Comparison of ENCODE assay signal across 8 cellular contexts in the genomic region with DNA sequence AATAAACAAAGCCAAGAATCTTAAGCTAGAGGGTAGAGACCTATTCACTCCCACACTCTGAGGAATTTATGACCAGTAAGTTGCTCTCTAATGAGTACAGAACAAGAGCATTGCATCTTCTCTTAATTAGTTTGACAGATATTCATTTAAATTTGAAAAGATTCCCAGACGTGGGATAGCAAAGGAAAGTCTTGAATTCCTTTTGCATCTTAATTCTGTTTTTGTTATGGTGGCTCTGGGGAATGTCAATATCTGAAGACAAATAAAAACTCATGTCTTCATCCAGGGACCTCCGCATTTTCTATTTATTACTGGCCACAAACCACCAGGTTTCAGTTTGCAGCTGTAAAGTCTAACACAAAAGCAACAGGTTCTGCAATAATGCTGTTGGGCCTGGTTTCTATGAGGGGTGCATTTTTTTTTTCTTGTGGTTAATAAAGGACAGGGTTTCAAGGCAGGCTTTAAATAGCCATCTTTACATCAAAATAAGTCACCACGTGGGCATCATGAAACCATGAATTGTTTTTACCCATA.
A peak's percentile ranks its signal among the peaks of the same experiment; 100 is the strongest.
DNase-seq lines count a peak whose midpoint lies in the region; ATAC-seq and TF ChIP-seq lines count a peak whose summit lies in the region.

No MANE protein-coding gene starts in this region.

- no peak overlapping the region for H3K4me3 ChIP-seq in mucosa of descending colon

- intact Hi-C loops in mucosa of descending colon (cut with DNase I, micrococcal nuclease): no loop called here

- no peak for TF ChIP-seq CTCF in mucosa of descending colon (IDR thresholded peaks at IDR 0.05)

- DNase-seq in MV-4-11 (lab: John Stamatoyannopoulos, UW) (peak; percentile 52), renal cortical epithelial cell (ENCODE audit: low read depth) (peak; percentile 59), NCI-H1694 treated with DMSO at 0.1 percent for 48 hours (lab: John Stamatoyannopoulos, UW) (no peak), mucosa of descending colon (no peak), NCI-H2227 treated with DMSO at 0.1 percent for 48 hours (lab: John Stamatoyannopoulos, UW) (no peak), inferior parietal cortex (ENCODE audit: extremely low spot score) (no peak)

- peaks cover 52% of the 10 kb centered on the region for H3K4me1 ChIP-seq in mucosa of descending colon (ENCODE audit: low read depth)

- no peaks in the 10 kb centered on the region for H3K36me3 ChIP-seq in mucosa of descending colon (ENCODE audit: low read depth)

- no peaks in the 10 kb centered on the region for H3K9me3 ChIP-seq in mucosa of descending colon

- ATAC-seq in GM18868 (IDR thresholded peaks at IDR 0.05; ENCODE audit: unreplicated experiment) (peak; percentile 96), HG02642 (IDR thresholded peaks at IDR 0.05; ENCODE audit: poor library complexity, unreplicated experiment) (peak; percentile 92), mucosa of descending colon (no peak)

Comparison
In these comparisons a context has a peak if more than half of its experiments do, and no peak if none do; other contexts are left out.
1. DNase-seq: peak in MV-4-11 (single experiment) and renal cortical epithelial cell (single experiment); none in NCI-H1694 treated with DMSO at 0.1 percent for 48 hours (single experiment), mucosa of descending colon (0 of 3), NCI-H2227 treated with DMSO at 0.1 percent for 48 hours (single experiment) and inferior parietal cortex (single experiment).